Comparison of ENCODE assay signal across 33 cellular contexts in the genomic region with DNA sequence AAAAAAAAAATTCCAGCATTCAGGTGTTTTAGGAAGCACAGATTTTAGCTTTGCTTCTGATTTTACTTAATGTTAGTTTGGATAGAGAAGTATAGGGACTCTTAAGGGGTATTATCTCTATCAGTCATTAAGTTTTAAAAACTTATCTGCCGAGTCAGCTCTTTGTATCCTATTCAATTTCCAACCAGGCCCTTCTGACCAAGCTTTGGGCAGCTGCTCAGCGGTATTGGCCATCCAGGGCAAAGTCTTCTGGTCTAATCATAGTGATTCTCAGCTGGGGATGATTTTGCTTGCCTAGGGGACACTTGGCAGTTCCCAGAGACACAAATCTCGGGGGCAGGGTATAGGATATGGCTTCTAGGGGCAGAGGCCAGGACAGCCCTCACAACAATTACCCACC. TPM values are rescaled to one million over a fixed set of nuclear protein-coding genes. Genes with fewer than 3 reads are reported as not detected.
DNase-seq lines count a peak whose midpoint lies in the region; ATAC-seq and TF ChIP-seq lines count a peak whose summit lies in the region.
"Had no signal": no experiment of that assay in that cellular context is flagged by ENCODE, and none has a peak within 500 bp of the region (broad histone marks: within the 10 kb centered on the region; RNA-seq: fewer than 3 reads in every experiment).

No MANE protein-coding gene starts in this region.

- H3K27ac Mint-ChIP-seq in CD14-positive monocyte (peak overlapping the region; percentile 79 to 96 (median 91)), endodermal cell (peak overlapping the region; percentile 43), nephron progenitor cell (peak overlapping the region; percentile 86)
- H3K27ac Mint-ChIP-seq in activated CD4-positive, alpha-beta T cell treated with anti-CD3 and anti-CD28 coated beads, Interleukin-2, amount 10 ng/mL, durations not matched to agents 7 days and 5 days: no peak overlapping the region
- H3K27ac Mint-ChIP-seq: activated CD8-positive, alpha-beta memory T cell treated with anti-CD3 and anti-CD28 coated beads, Interleukin-2, amount 10 ng/mL, durations not matched to agents 7 days and 5 days; WTC11 had no signal

- ATAC-seq in upper lobe of right lung (no peak), SK-N-SH treated with all-trans-retinoic acid at 6 μM for 48 hours (no peak)
- ATAC-seq: activated CD8-positive, alpha-beta memory T cell treated with anti-CD3 and anti-CD28 coated beads, Interleukin-2, amount 10 ng/mL, durations not matched to agents 7 days and 5 days; gastrocnemius medialis; lower lobe of right lung; right cardiac atrium; T-cell; WTC11 had no signal

- H3K36me3 Mint-ChIP-seq in CD14-positive monocyte (peaks cover 45 to 59% of the 10 kb centered on the region in 2 donors), endodermal cell (ENCODE audit: low read depth) (peaks cover 13% of the 10 kb centered on the region), nephron progenitor cell (ENCODE audit: low read depth) (peaks cover 33% of the 10 kb centered on the region)
- H3K36me3 Mint-ChIP-seq in activated CD4-positive, alpha-beta T cell treated with anti-CD3 and anti-CD28 coated beads, Interleukin-2, amount 10 ng/mL, durations not matched to agents 7 days and 5 days (ENCODE audit: low read depth): peaks cover 8% of the 10 kb centered on the region

- CTCF ChIA-PET in RWPE1 (lab: Yijun Ruan, JAX): interaction anchor here (0.6 to 0.7 kb wide), 3 partner anchors 48 to 1741 kb away, joined by 3 to 4 read pairs (median 3); no protein-coding TSS in a partner anchor
- CTCF ChIA-PET in activated CD4-positive, alpha-beta T cell treated with anti-CD3 and anti-CD28 coated beads, Interleukin-2, amount 10 ng/mL, durations not matched to agents 7 days and 5 days (lab: Charles Lee): interaction anchor here (0.7 kb wide), 1 partner anchor 423 kb away, joined by 3 read pairs; no protein-coding TSS in a partner anchor

- peak overlapping the region; percentile 49 for H3K27ac ChIP-seq in RWPE1
- no peak overlapping the region for H3K27ac ChIP-seq in endodermal cell (ENCODE audit: low read depth, low read length)
- no peak overlapping the region for H3K27ac ChIP-seq in upper lobe of right lung
- H3K27ac ChIP-seq: BLaER1, dorsolateral prefrontal cortex, gastrocnemius medialis, lower lobe of right lung, thyroid gland had no signal

- H3K27me3 ChIP-seq in endodermal cell (ENCODE audit: control insufficient read depth, insufficient read depth, low read length, poor library complexity, severe bottlenecking) (no peaks in the 10 kb centered on the region), upper lobe of right lung (no peaks in the 10 kb centered on the region)
- H3K27me3 ChIP-seq: adrenal gland, BLaER1, dorsolateral prefrontal cortex, gastrocnemius medialis, Peyer's patch, stomach, thyroid gland had no signal

- H3K9me3 ChIP-seq in endodermal cell (ENCODE audit: control insufficient read depth, low read length): no peaks in the 10 kb centered on the region
- H3K9me3 ChIP-seq in upper lobe of right lung: no peaks in the 10 kb centered on the region
- H3K9me3 ChIP-seq: adrenal gland, BLaER1, gastrocnemius medialis, lower lobe of right lung, Peyer's patch, stomach, thyroid gland had no signal

- POLR2A ChIA-PET in RWPE1 (lab: Yijun Ruan, JAX; ENCODE audit: low non-redundant PET): no interaction called here
- POLR2A ChIA-PET in activated CD4-positive, alpha-beta T cell treated with anti-CD3 and anti-CD28 coated beads, Interleukin-2, amount 10 ng/mL, durations not matched to agents 7 days and 5 days (lab: Charles Lee): no interaction called here

- DNase-seq in CD14-positive monocyte (ENCODE audit: low spot score) (no peak), RWPE1 (ENCODE audit: low spot score) (no peak), endodermal cell (no peak), nephron progenitor cell (no peak), upper lobe of right lung (no peak)
- DNase-seq in activated CD4-positive, alpha-beta T cell treated with anti-CD3 and anti-CD28 coated beads, Interleukin-2, amount 10 ng/mL, durations not matched to agents 7 days and 5 days: no peak
- no peak for DNase-seq in activated effector memory CD4-positive, alpha-beta T cell treated with anti-CD3 and anti-CD28 coated beads, Interleukin-2, amount 50 U/mL, for 16 hours
- DNase-seq: activated CD8-positive, alpha-beta memory T cell treated with anti-CD3 and anti-CD28 coated beads, Interleukin-2, amount 10 ng/mL, durations not matched to agents 7 days and 5 days; activated naive CD4-positive, alpha-beta T cell treated with Interleukin-2 at 50 U/mL for 16 hours; activated T-cell treated with anti-CD3 and anti-CD28 coated beads, Interleukin-2, amount 50 U/mL, for 48 hours; adrenal gland; central memory CD4-positive, alpha-beta T cell; COR-L47; DND-41; dorsolateral prefrontal cortex; gastrocnemius medialis; GF-D8; GM23248; lower lobe of right lung; NCI-H1092 treated with DMSO at 0.1 percent for 48 hours; NCI-H187; NCI-H446 treated with DMSO at 0.1 percent for 48 hours; NCI-H774; Peyer's patch; posterior cingulate gyrus; right cardiac atrium; stimulated activated CD4-positive, alpha-beta T cell treated with anti-CD3 and anti-CD28 coated beads, Interleukin-1b, Interleukin-23, amount 100 ng/mL, for 48 hours; stomach; T-cell; thyroid gland had no signal

- H3K9ac ChIP-seq in endodermal cell (ENCODE audit: extremely low read depth, low read length, poor library complexity, severe bottlenecking): no peak overlapping the region
- H3K9ac ChIP-seq: BLaER1, GM23248 had no signal

- 93 to 100% methylated on average over 1 to 3 of the region's 3 CpGs for WGBS in endodermal cell (ENCODE audit: insufficient coverage in 1 of 2, insufficient read length in 1 of 2), 2 experiments

- H3K4me3 ChIP-seq in endodermal cell (ENCODE audit: low read length) (no peak overlapping the region), upper lobe of right lung (no peak overlapping the region)
- H3K4me3 ChIP-seq: adrenal gland, BLaER1, dorsolateral prefrontal cortex, gastrocnemius medialis, GM23248, lower lobe of right lung, Peyer's patch, stomach, thyroid gland had no signal

- no peaks in the 10 kb centered on the region for H3K9me3 Mint-ChIP-seq in CD14-positive monocyte
- H3K9me3 Mint-ChIP-seq in endodermal cell: no peaks in the 10 kb centered on the region
- no peaks in the 10 kb centered on the region for H3K9me3 Mint-ChIP-seq in nephron progenitor cell
- H3K9me3 Mint-ChIP-seq in activated CD4-positive, alpha-beta T cell treated with anti-CD3 and anti-CD28 coated beads, Interleukin-2, amount 10 ng/mL, durations not matched to agents 7 days and 5 days: no peaks in the 10 kb centered on the region
- H3K9me3 Mint-ChIP-seq: T-cell, WTC11 had no signal

- H3K4me3 Mint-ChIP-seq in CD14-positive monocyte (no peak overlapping the region), endodermal cell (no peak overlapping the region), nephron progenitor cell (no peak overlapping the region)
- no peak overlapping the region for H3K4me3 Mint-ChIP-seq in activated CD4-positive, alpha-beta T cell treated with anti-CD3 and anti-CD28 coated beads, Interleukin-2, amount 10 ng/mL, durations not matched to agents 7 days and 5 days
- H3K4me3 Mint-ChIP-seq: activated CD8-positive, alpha-beta memory T cell treated with anti-CD3 and anti-CD28 coated beads, Interleukin-2, amount 10 ng/mL, durations not matched to agents 7 days and 5 days; T-cell; WTC11 had no signal

- H3K36me3 ChIP-seq in endodermal cell (ENCODE audit: control insufficient read depth, insufficient read depth, low read length): peaks cover 24% of the 10 kb centered on the region
- H3K36me3 ChIP-seq in upper lobe of right lung: peaks cover 6% of the 10 kb centered on the region
- H3K36me3 ChIP-seq: gastrocnemius medialis, thyroid gland had no signal

- peaks cover under 1% of the 10 kb centered on the region for H3K4me1 ChIP-seq in endodermal cell (ENCODE audit: control insufficient read depth, insufficient read depth, low read length)
- H3K4me1 ChIP-seq in upper lobe of right lung: peaks cover 55% of the 10 kb centered on the region

- H3K27me3 Mint-ChIP-seq in CD14-positive monocyte (ENCODE audit: low read depth in 3 of 3) (peaks cover 0 to 2% (median 0%) of the 10 kb centered on the region in 3 donors), endodermal cell (ENCODE audit: insufficient read depth) (no peaks in the 10 kb centered on the region), nephron progenitor cell (ENCODE audit: low read depth, poor library complexity) (no peaks in the 10 kb centered on the region)
- H3K27me3 Mint-ChIP-seq in activated CD4-positive, alpha-beta T cell treated with anti-CD3 and anti-CD28 coated beads, Interleukin-2, amount 10 ng/mL, durations not matched to agents 7 days and 5 days: no peaks in the 10 kb centered on the region
- H3K27me3 Mint-ChIP-seq: activated CD8-positive, alpha-beta memory T cell treated with anti-CD3 and anti-CD28 coated beads, Interleukin-2, amount 10 ng/mL, durations not matched to agents 7 days and 5 days; T-cell had no signal

- H3K4me1 Mint-ChIP-seq in CD14-positive monocyte (peaks cover 49% of the 10 kb centered on the region), endodermal cell (peaks cover 9% of the 10 kb centered on the region), nephron progenitor cell (peaks cover 17% of the 10 kb centered on the region)
- H3K4me1 Mint-ChIP-seq in activated CD4-positive, alpha-beta T cell treated with anti-CD3 and anti-CD28 coated beads, Interleukin-2, amount 10 ng/mL, durations not matched to agents 7 days and 5 days: peaks cover 26% of the 10 kb centered on the region
- H3K4me1 Mint-ChIP-seq: WTC11 had no signal

- intact Hi-C loops in CD14-positive monocyte (cut with micrococcal nuclease): loop anchor here in 1 of 2 donors (5.0 kb wide), 1 partner anchor 44 kb away; no protein-coding TSS in a partner anchor
- intact Hi-C loops in upper lobe of right lung (cut with DNase I): no loop called here

- no peak for TF ChIP-seq CTCF in CD14-positive monocyte (IDR thresholded peaks at IDR 0.05)
- TF ChIP-seq CTCF in RWPE1 (conservative IDR thresholded peaks at IDR 0.05; ENCODE audit: low read depth): no peak
- TF ChIP-seq CTCF in endodermal cell (conservative IDR thresholded peaks at IDR 0.05): no peak
- no peak for TF ChIP-seq CTCF in nephron progenitor cell (IDR thresholded peaks at IDR 0.05)
- TF ChIP-seq CTCF in upper lobe of right lung (IDR thresholded peaks at IDR 0.05): no peak

TF ChIP-seq in SK-N-SH treated with all-trans-retinoic acid at 6 μM for 48 hours, 23 proteins besides CTCF, POLR2A, EP300 and RAD21 (continues in another document):
- no peak for TF ChIP-seq ISL1 (CRISPR knock-in tag; IDR thresholded peaks at IDR 0.05)

RNA-seq across cellular contexts. Expression of a gene that starts 47.6 kb away (rescaled TPM):
- polyA plus RNA-seq in CD14-positive monocyte: 100 to 1,000 TPM; 148 to 199 TPM
- 10 to 100 TPM; 61.3 to 64.9 TPM for total RNA-seq in endodermal cell
- 29.5 TPM for polyA plus RNA-seq in endodermal cell (2013, experiment 1 of 2)
- 28.6 TPM for polyA plus RNA-seq in endodermal cell (2013, experiment 2 of 2)
- 10 to 100 TPM; 21.1 to 23.4 TPM for total RNA-seq in activated CD4-positive, alpha-beta T cell treated with anti-CD3 and anti-CD28 coated beads, Interleukin-2, amount 10 ng/mL, durations not matched to agents 7 days and 5 days
- total RNA-seq in upper lobe of right lung: 125 TPM
